Comparison of ENCODE assay signal across 11 cellular contexts in the genomic region with DNA sequence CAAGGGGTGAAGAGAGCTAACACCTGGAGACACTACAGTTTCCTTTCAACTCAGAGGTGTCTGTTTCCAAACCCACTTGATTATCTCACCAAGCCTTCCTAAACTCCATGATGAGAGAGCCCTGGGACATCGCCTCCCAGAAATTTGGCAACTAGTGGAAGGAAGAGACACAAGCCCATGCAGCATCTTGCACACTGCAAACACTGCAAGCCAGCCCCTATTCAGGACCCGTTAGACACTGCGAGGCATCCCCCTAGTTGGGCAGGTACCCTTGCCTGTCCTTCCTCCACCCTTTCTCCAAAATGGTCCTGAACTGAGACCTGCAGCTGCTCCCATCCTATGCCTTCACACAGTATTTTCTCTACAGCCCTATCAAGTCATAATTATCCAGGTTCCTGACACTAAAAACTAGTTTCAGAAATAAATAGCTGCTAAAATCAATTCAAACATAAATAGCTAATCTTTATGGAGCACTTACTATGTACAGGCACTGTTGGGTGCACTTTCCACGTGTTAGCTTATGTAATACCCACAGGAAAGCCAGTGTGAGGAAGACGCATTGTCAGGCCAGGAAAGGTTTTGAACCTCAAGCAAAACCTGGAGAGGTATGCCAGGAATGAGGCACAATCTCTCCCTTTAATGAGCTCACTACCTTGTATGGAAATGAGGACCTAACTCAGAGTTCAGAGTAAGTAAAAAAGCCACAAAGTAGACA. TPM values are rescaled to one million over a fixed set of nuclear protein-coding genes. Genes with fewer than 3 reads are reported as not detected.
DNase-seq lines count a peak whose midpoint lies in the region; ATAC-seq, FAIRE-seq and TF ChIP-seq lines count a peak whose summit lies in the region.
"Had no signal": no experiment of that assay in that cellular context is flagged by ENCODE, and none has a peak within 500 bp of the region (broad histone marks: within the 10 kb centered on the region; RNA-seq: fewer than 3 reads in every experiment).

No MANE protein-coding gene starts in this region.

- no peaks in the 10 kb centered on the region for H3K36me3 ChIP-seq in GM23248 (ENCODE audit: low read depth)
- no peaks in the 10 kb centered on the region for H3K36me3 ChIP-seq in astrocyte (ENCODE audit: insufficient read depth, low read length)
- H3K36me3 ChIP-seq in iPS-20b (ENCODE audit: insufficient read depth, low read depth, low read length): no peaks in the 10 kb centered on the region
- H3K36me3 ChIP-seq in skeletal muscle satellite cell (ENCODE audit: insufficient read depth, low read length): no peaks in the 10 kb centered on the region

- H3K4me3 Mint-ChIP-seq in astrocyte (ENCODE audit: unreplicated experiment): peak overlapping the region; percentile 98
- no peak overlapping the region for H3K4me3 Mint-ChIP-seq in activated CD8-positive, alpha-beta memory T cell treated with anti-CD3 and anti-CD28 coated beads, Interleukin-2, amount 10 ng/mL, durations not matched to agents 7 days and 5 days
- no peak overlapping the region for H3K4me3 Mint-ChIP-seq in activated T-cell treated with anti-CD3 and anti-CD28 coated beads, Interleukin-2, amount 50 U/mL, for 4 hours
- H3K4me3 Mint-ChIP-seq: stimulated activated naive CD8-positive, alpha-beta T cell treated with anti-CD3 and anti-CD28 coated beads, Interleukin-15, Interleukin-2, amounts not matched to agents 100 ng/mL and 50 ng/mL, for 24 hours; T-helper 1 cell treated with Interleukin-12 subunit alpha and Interleukin-12 subunit beta and Interleukin-4 antibody, amounts not matched to agents 30 μg/mL and 1 μg/mL, for 36 hours had no signal

- CTCF ChIA-PET in activated CD8-positive, alpha-beta memory T cell treated with anti-CD3 and anti-CD28 coated beads, Interleukin-2, amount 10 ng/mL, durations not matched to agents 7 days and 5 days (lab: Charles Lee): no interaction called here

- H3K4me1 Mint-ChIP-seq in astrocyte (ENCODE audit: low read depth, unreplicated experiment): peaks cover 22% of the 10 kb centered on the region
- peaks cover 18% of the 10 kb centered on the region for H3K4me1 Mint-ChIP-seq in activated CD8-positive, alpha-beta memory T cell treated with anti-CD3 and anti-CD28 coated beads, Interleukin-2, amount 10 ng/mL, durations not matched to agents 7 days and 5 days
- peaks cover 9% of the 10 kb centered on the region for H3K4me1 Mint-ChIP-seq in activated T-cell treated with anti-CD3 and anti-CD28 coated beads, Interleukin-2, amount 50 U/mL, for 4 hours (ENCODE audit: low read depth)

- H2AFZ ChIP-seq in GM23248 (no peak overlapping the region), astrocyte (ENCODE audit: low read depth, low read length) (no peak overlapping the region)

- WGBS in GM23248 (ENCODE audit: low coverage in 1 of 2, low lambda C conversion rate in 2 of 2, missing lambda C conversion rate in 2 of 2), 2 experiments: 48% methylated on average over 5 of the region's 5 CpGs

- no peaks in the 10 kb centered on the region for H3K9me3 Mint-ChIP-seq in astrocyte (ENCODE audit: unreplicated experiment)
- H3K9me3 Mint-ChIP-seq in activated CD8-positive, alpha-beta memory T cell treated with anti-CD3 and anti-CD28 coated beads, Interleukin-2, amount 10 ng/mL, durations not matched to agents 7 days and 5 days (ENCODE audit: low read depth): no peaks in the 10 kb centered on the region
- H3K9me3 Mint-ChIP-seq in activated T-cell treated with anti-CD3 and anti-CD28 coated beads, Interleukin-2, amount 50 U/mL, for 4 hours: no peaks in the 10 kb centered on the region
- H3K9me3 Mint-ChIP-seq: T-helper 1 cell treated with Interleukin-12 subunit alpha and Interleukin-12 subunit beta and Interleukin-4 antibody, amounts not matched to agents 30 μg/mL and 1 μg/mL, for 36 hours had no signal

- peak; percentile 30 for DNase-seq in GM23248
- peak; percentile 70 for DNase-seq in astrocyte (ENCODE audit: low read depth)
- DNase-seq in NCI-H1694 treated with DMSO at 0.1 percent for 48 hours (lab: John Stamatoyannopoulos, UW): no peak
- no peak for DNase-seq in activated CD8-positive, alpha-beta memory T cell treated with anti-CD3 and anti-CD28 coated beads, Interleukin-2, amount 10 ng/mL, durations not matched to agents 7 days and 5 days
- no peak for DNase-seq in activated T-cell treated with anti-CD3 and anti-CD28 coated beads, Interleukin-2, amount 50 U/mL, for 4 hours
- DNase-seq: NCI-H2081 treated with DMSO at 0.1 percent for 48 hours had no signal

- peak overlapping the region; percentile 86 for H3K4me2 ChIP-seq in GM23248 (ENCODE audit: unreplicated experiment)
- H3K4me2 ChIP-seq in astrocyte (ENCODE audit: low read length): peak overlapping the region; percentile 99
- H3K4me2 ChIP-seq in skeletal muscle satellite cell (ENCODE audit: low read length): peak overlapping the region; percentile 97

- no peaks in the 10 kb centered on the region for H3K27me3 Mint-ChIP-seq in astrocyte (ENCODE audit: low read depth, unreplicated experiment)
- peaks cover 58% of the 10 kb centered on the region for H3K27me3 Mint-ChIP-seq in activated CD8-positive, alpha-beta memory T cell treated with anti-CD3 and anti-CD28 coated beads, Interleukin-2, amount 10 ng/mL, durations not matched to agents 7 days and 5 days
- peaks cover 53% of the 10 kb centered on the region for H3K27me3 Mint-ChIP-seq in activated T-cell treated with anti-CD3 and anti-CD28 coated beads, Interleukin-2, amount 50 U/mL, for 4 hours (ENCODE audit: low read depth)

- in situ Hi-C loops in GM23248 (cut with MboI): no loop called here

- H3K27me3 ChIP-seq in GM23248 (replicated peaks; ENCODE audit: insufficient read depth) (no peaks in the 10 kb centered on the region), astrocyte (ENCODE audit: insufficient read depth, low read length) (no peaks in the 10 kb centered on the region), iPS-20b (ENCODE audit: insufficient read depth, low read length) (peaks cover 7% of the 10 kb centered on the region; the same call in 1 of the 2 replicates), skeletal muscle satellite cell (ENCODE audit: control insufficient read depth, insufficient read depth, low read length) (no peaks in the 10 kb centered on the region)

- H3K9me2 ChIP-seq in GM23248 (ENCODE audit: insufficient read depth): no peaks in the 10 kb centered on the region

- H3K27ac ChIP-seq in GM23248: no peak overlapping the region
- H3K27ac ChIP-seq in astrocyte (ENCODE audit: low read depth, low read length): no peak overlapping the region
- H3K27ac ChIP-seq in iPS-20b (ENCODE audit: low read length): peak overlapping the region; percentile 68

- ATAC-seq in HG02798 (IDR thresholded peaks at IDR 0.05; ENCODE audit: poor library complexity, unreplicated experiment): no peak
- ATAC-seq in activated CD8-positive, alpha-beta memory T cell treated with anti-CD3 and anti-CD28 coated beads, Interleukin-2, amount 10 ng/mL, durations not matched to agents 7 days and 5 days: no peak
- no peak for ATAC-seq in activated T-cell treated with anti-CD3 and anti-CD28 coated beads, Interleukin-2, amount 50 U/mL, for 4 hours

- peaks cover 33% of the 10 kb centered on the region for H3K4me1 ChIP-seq in GM23248 (ENCODE audit: insufficient read depth)
- peaks cover 32% of the 10 kb centered on the region for H3K4me1 ChIP-seq in astrocyte (ENCODE audit: insufficient read depth, low read length)
- peaks cover 29% of the 10 kb centered on the region for H3K4me1 ChIP-seq in iPS-20b (ENCODE audit: insufficient read depth, low read length)
- peaks cover 41% of the 10 kb centered on the region for H3K4me1 ChIP-seq in skeletal muscle satellite cell (ENCODE audit: control insufficient read depth, insufficient read depth, low read length)

- H3K9ac ChIP-seq in GM23248 (peak overlapping the region; percentile 13; the same call in 1 of the 2 replicates), astrocyte (ENCODE audit: low read length) (peak overlapping the region; percentile 90), iPS-20b (ENCODE audit: low read depth, low read length) (peak overlapping the region; percentile 85; the same call in 1 of the 2 replicates), skeletal muscle satellite cell (ENCODE audit: low read depth, low read length) (no peak overlapping the region)

- H3K79me2 ChIP-seq in GM23248 (ENCODE audit: insufficient read depth) (peaks cover 74% of the 10 kb centered on the region), astrocyte (ENCODE audit: insufficient read depth, low read length) (peaks cover 63% of the 10 kb centered on the region)

- peak overlapping the region; percentile 99 for H3K4me3 ChIP-seq in GM23248
- peak overlapping the region; percentile 88 for H3K4me3 ChIP-seq in astrocyte (ENCODE audit: insufficient read depth, low read depth, low read length)
- H3K4me3 ChIP-seq in iPS-20b (ENCODE audit: low read length): peak overlapping the region; percentile 97
- peak overlapping the region; percentile 96 for H3K4me3 ChIP-seq in skeletal muscle satellite cell (ENCODE audit: low read length)

- H3K27ac Mint-ChIP-seq in astrocyte (ENCODE audit: unreplicated experiment): peak overlapping the region; percentile 92
- H3K27ac Mint-ChIP-seq in activated CD8-positive, alpha-beta memory T cell treated with anti-CD3 and anti-CD28 coated beads, Interleukin-2, amount 10 ng/mL, durations not matched to agents 7 days and 5 days: no peak overlapping the region
- H3K27ac Mint-ChIP-seq: stimulated activated naive CD8-positive, alpha-beta T cell treated with anti-CD3 and anti-CD28 coated beads, Interleukin-15, Interleukin-2, amounts not matched to agents 100 ng/mL and 50 ng/mL, for 24 hours; T-helper 1 cell treated with Interleukin-12 subunit alpha and Interleukin-12 subunit beta and Interleukin-4 antibody, amounts not matched to agents 30 μg/mL and 1 μg/mL, for 36 hours had no signal

- H3K9me3 ChIP-seq in GM23248 (ENCODE audit: low read depth) (no peaks in the 10 kb centered on the region), astrocyte (ENCODE audit: insufficient read depth, low read depth, low read length) (no peaks in the 10 kb centered on the region), iPS-20b (ENCODE audit: insufficient read depth, low read depth, low read length) (no peaks in the 10 kb centered on the region), skeletal muscle satellite cell (replicated peaks; ENCODE audit: low read length) (no peaks in the 10 kb centered on the region)

- no peak for TF ChIP-seq CTCF in astrocyte (IDR thresholded peaks at IDR 0.05; ENCODE audit: insufficient read depth, low read depth, low read length)

- H3F3A ChIP-seq in GM23248 (ENCODE audit: insufficient read depth): peaks cover 26% of the 10 kb centered on the region

- H4K20me1 ChIP-seq in GM23248 (ENCODE audit: insufficient read depth) (no peaks in the 10 kb centered on the region), astrocyte (ENCODE audit: insufficient read depth, low read length) (peaks cover 40% of the 10 kb centered on the region)

- no peaks in the 10 kb centered on the region for H3K36me3 Mint-ChIP-seq in astrocyte (ENCODE audit: low read depth, unreplicated experiment)
- H3K36me3 Mint-ChIP-seq in activated CD8-positive, alpha-beta memory T cell treated with anti-CD3 and anti-CD28 coated beads, Interleukin-2, amount 10 ng/mL, durations not matched to agents 7 days and 5 days: no peaks in the 10 kb centered on the region
- no peaks in the 10 kb centered on the region for H3K36me3 Mint-ChIP-seq in activated T-cell treated with anti-CD3 and anti-CD28 coated beads, Interleukin-2, amount 50 U/mL, for 4 hours (ENCODE audit: insufficient read depth)

- FAIRE-seq in astrocyte (lab: Jason Lieb, UNC): peak; percentile 52

RNA-seq across cellular contexts. Expression of a gene that starts 2.8 kb away (rescaled TPM):
- total RNA-seq in GM23248 (2014; rRNA removed; shearing (Covaris generic)): 13.8 and 34.1 TPM in 2 replicates
- polyA plus RNA-seq in GM23248 (2016; fragmentation: Nextera tagmentation; extraction: Ambion mirVana): 5.8 and 7.3 TPM in 2 replicates
- 27.4 and 31.8 TPM in 2 replicates for total RNA-seq in astrocyte
- 7.2 and 9.1 TPM in 2 replicates for total RNA-seq in skeletal muscle satellite cell (2012; rRNA removed)
- total RNA-seq in activated CD8-positive, alpha-beta memory T cell treated with anti-CD3 and anti-CD28 coated beads, Interleukin-2, amount 10 ng/mL, durations not matched to agents 7 days and 5 days: 1 to 10 TPM in 1 of 2 experiments, under 1 TPM in 1; 0.29 to 4.3 TPM
- under 1 TPM; 0.45 to 0.76 (median 0.46) TPM for total RNA-seq in activated T-cell treated with anti-CD3 and anti-CD28 coated beads, Interleukin-2, amount 50 U/mL, for 4 hours

Comparison
In these comparisons a context has a peak if more than half of its experiments do, and no peak if none do; other contexts are left out.
1. DNase-seq: peak in GM23248 (single experiment) and astrocyte (single experiment); none in NCI-H1694 treated with DMSO at 0.1 percent for 48 hours (single experiment), activated CD8-positive, alpha-beta memory T cell treated with anti-CD3 and anti-CD28 coated beads, Interleukin-2, amount 10 ng/mL, durations not matched to agents 7 days and 5 days (single experiment) and activated T-cell treated with anti-CD3 and anti-CD28 coated beads, Interleukin-2, amount 50 U/mL, for 4 hours (single experiment).
2. Peak in every context shown above with its lines, with median percentiles within 50 percentile points of each other: H3K4me2 ChIP-seq and H3K4me3 ChIP-seq.